In genomic region chr2:68365087-68365486, GRCh38 we compare ENCODE assay signal across 8 cellular contexts. TPM values are rescaled to one million over a fixed set of nuclear protein-coding genes. Genes with fewer than 3 reads are reported as not detected.
DNase-seq lines count a peak whose midpoint lies in the region; ATAC-seq and TF ChIP-seq lines count a peak whose summit lies in the region.

TSS of gene PLEK (plus strand) at chr2:68365282. CDS start at chr2:68365352, 70 bp downstream.

- TF ChIP-seq POLR2A in spleen (IDR thresholded peaks at IDR 0.05) = peak; percentile 78 to 89 (median 84)

- H3K27me3 ChIP-seq in spleen (replicated peaks in 1 of 7) = no peaks in the 10 kb centered on the region

- H3K4me3 ChIP-seq in fibroblast of villous mesenchyme (ENCODE audit: low read depth, low read length) (no peak within 1 kb of the TSS), spleen (peak within 1 kb of the TSS; percentile 40 to 79 (median 56))

- no peak for TF ChIP-seq CTCF in fibroblast of villous mesenchyme (IDR thresholded peaks at IDR 0.05; ENCODE audit: insufficient read depth, low read depth, low read length)
- TF ChIP-seq CTCF in spleen (IDR thresholded peaks at IDR 0.05 in 8 of 11, conservative IDR thresholded peaks at IDR 0.05 in 3 of 11) = peak in 1 of 11 experiments; percentile 13

- peak within 1 kb of the TSS; percentile 80 to 95 (median 92) for H3K27ac ChIP-seq in spleen

- H3K9me3 ChIP-seq in spleen = no peaks in the 10 kb centered on the region

- peak; percentile 98 for DNase-seq in MV-4-11 (lab: John Stamatoyannopoulos, UW)
- DNase-seq in fibroblast of villous mesenchyme (ENCODE audit: low read depth) = peak; percentile 48
- peak; percentile 93 for DNase-seq in spleen
- DNase-seq in SW 1271 (lab: John Stamatoyannopoulos, UW) = no peak
- DNase-seq in H4 (ENCODE audit: low spot score) = no peak
- no peak for DNase-seq in NCI-H748 treated with DMSO at 0.1 percent for 48 hours (lab: John Stamatoyannopoulos, UW)

- H3K36me3 ChIP-seq in spleen = peaks cover 0 to 14% (median 0%) of the 10 kb centered on the region in 6 donors

- WGBS in spleen, 5 donors = 28 to 45% (median 33%) methylated on average over 7 of the region's 7 CpGs

- ATAC-seq in GM18498 (IDR thresholded peaks at IDR 0.05; ENCODE audit: unreplicated experiment) (peak; percentile 63), GM21737 (IDR thresholded peaks at IDR 0.05; ENCODE audit: unreplicated experiment) (peak; percentile 64)

- peaks cover 11 to 79% (median 66%) of the 10 kb centered on the region in 6 donors for H3K4me1 ChIP-seq in spleen

- intact Hi-C loops in spleen (cut with DNase I; ENCODE audit: low total_unique reads) = no loop called here

RNA-seq across cellular contexts. Expression of gene PLEK, which starts in this region (rescaled TPM):
- total RNA-seq in fibroblast of villous mesenchyme = not detected in 2 replicates
- 100 to 1,000 TPM in 5 of 7 donors, 10 to 100 TPM in 2; 79.9 to 202 (median 136) TPM for total RNA-seq in spleen
- polyA plus RNA-seq in spleen = 10 to 100 TPM; 49.1 to 67.7 (median 53.0) TPM
- total RNA-seq in H4 (2014; rRNA removed; shearing (Covaris generic)) = 0.12 TPM in 1 of 2 replicates, not detected in the other

Comparison
In these comparisons a context has a peak if more than half of its experiments do, and no peak if none do; other contexts are left out.
1. RNA of gene PLEK (total RNA-seq): 79.9 to 202 TPM in spleen; not detected in fibroblast of villous mesenchyme and 0.12 TPM in H4; every median in the first group is over 10 times any median in the second.
2. Peak in DNase-seq in fibroblast of villous mesenchyme; RNA of the gene not detected or under 1 TPM.
3. DNase-seq: peak in MV-4-11 (single experiment) and spleen (single experiment); none in SW 1271 (0 of 2), H4 (single experiment) and NCI-H748 treated with DMSO at 0.1 percent for 48 hours (single experiment).